In the genomic region with DNA sequence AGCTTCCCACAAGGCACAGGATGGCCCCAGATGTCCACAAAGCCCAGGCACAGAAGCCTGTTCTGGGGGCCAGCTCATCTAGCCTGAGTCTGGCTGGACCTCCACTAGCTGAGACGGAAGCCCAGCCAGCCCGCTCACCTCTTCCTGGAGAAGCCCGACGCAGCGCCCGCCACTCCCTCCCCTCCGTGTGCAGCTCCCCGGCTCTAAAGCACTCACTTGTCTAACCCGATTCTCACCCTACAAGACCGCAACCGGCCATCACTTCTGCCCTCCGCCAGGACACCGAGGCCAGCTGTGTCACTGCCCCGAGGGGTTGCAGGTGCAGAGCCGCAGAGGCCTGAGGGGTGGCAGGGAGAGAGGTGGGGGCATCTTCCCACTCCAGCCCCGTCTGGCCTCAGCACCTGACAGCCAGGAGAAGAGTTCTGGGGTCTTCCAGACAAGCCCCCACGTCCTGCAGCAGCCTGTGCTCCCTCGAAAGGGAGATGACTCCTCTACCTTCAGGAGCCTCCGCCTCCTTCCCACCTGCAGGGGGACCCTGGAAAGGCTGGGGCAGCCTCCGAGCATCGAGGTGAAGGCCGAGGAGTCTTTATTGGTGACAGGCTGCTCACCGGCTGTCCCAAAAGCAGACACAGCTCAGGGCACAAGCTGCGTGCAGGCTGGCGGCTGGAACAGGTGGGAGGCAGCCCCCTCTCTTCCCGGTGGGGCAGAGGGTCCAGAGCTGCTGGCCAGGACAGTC, we compare ENCODE assay signal across 1 cellular context.
TF ChIP-seq lines count a peak whose summit lies in the region.

No MANE protein-coding gene starts in this region.

TF ChIP-seq in HepG2, 621 proteins besides CTCF, POLR2A, EP300 and RAD21 (continued from another document):
- TF ChIP-seq ATF7-NPFF (CRISPR knock-in tag; IDR thresholded peaks at IDR 0.05; ENCODE audit: low read depth) (no peak), DMAP1 (CRISPR knock-in tag; IDR thresholded peaks at IDR 0.05) (no peak), ZNF329 (CRISPR knock-in tag; IDR thresholded peaks at IDR 0.05; ENCODE audit: low read depth) (no peak), SP4 (CRISPR knock-in tag; IDR thresholded peaks at IDR 0.05) (no peak), ARNTL (CRISPR knock-in tag; IDR thresholded peaks at IDR 0.05) (no peak), TGIF2 (CRISPR knock-in tag; IDR thresholded peaks at IDR 0.05) (no peak), PHF20 (CRISPR knock-in tag; IDR thresholded peaks at IDR 0.05) (no peak), ZMAT3 (CRISPR knock-in tag; conservative IDR thresholded peaks at IDR 0.05) (no peak), FOXM1 (CRISPR knock-in tag; IDR thresholded peaks at IDR 0.05) (no peak)
- TF ChIP-seq, protein P1, sequence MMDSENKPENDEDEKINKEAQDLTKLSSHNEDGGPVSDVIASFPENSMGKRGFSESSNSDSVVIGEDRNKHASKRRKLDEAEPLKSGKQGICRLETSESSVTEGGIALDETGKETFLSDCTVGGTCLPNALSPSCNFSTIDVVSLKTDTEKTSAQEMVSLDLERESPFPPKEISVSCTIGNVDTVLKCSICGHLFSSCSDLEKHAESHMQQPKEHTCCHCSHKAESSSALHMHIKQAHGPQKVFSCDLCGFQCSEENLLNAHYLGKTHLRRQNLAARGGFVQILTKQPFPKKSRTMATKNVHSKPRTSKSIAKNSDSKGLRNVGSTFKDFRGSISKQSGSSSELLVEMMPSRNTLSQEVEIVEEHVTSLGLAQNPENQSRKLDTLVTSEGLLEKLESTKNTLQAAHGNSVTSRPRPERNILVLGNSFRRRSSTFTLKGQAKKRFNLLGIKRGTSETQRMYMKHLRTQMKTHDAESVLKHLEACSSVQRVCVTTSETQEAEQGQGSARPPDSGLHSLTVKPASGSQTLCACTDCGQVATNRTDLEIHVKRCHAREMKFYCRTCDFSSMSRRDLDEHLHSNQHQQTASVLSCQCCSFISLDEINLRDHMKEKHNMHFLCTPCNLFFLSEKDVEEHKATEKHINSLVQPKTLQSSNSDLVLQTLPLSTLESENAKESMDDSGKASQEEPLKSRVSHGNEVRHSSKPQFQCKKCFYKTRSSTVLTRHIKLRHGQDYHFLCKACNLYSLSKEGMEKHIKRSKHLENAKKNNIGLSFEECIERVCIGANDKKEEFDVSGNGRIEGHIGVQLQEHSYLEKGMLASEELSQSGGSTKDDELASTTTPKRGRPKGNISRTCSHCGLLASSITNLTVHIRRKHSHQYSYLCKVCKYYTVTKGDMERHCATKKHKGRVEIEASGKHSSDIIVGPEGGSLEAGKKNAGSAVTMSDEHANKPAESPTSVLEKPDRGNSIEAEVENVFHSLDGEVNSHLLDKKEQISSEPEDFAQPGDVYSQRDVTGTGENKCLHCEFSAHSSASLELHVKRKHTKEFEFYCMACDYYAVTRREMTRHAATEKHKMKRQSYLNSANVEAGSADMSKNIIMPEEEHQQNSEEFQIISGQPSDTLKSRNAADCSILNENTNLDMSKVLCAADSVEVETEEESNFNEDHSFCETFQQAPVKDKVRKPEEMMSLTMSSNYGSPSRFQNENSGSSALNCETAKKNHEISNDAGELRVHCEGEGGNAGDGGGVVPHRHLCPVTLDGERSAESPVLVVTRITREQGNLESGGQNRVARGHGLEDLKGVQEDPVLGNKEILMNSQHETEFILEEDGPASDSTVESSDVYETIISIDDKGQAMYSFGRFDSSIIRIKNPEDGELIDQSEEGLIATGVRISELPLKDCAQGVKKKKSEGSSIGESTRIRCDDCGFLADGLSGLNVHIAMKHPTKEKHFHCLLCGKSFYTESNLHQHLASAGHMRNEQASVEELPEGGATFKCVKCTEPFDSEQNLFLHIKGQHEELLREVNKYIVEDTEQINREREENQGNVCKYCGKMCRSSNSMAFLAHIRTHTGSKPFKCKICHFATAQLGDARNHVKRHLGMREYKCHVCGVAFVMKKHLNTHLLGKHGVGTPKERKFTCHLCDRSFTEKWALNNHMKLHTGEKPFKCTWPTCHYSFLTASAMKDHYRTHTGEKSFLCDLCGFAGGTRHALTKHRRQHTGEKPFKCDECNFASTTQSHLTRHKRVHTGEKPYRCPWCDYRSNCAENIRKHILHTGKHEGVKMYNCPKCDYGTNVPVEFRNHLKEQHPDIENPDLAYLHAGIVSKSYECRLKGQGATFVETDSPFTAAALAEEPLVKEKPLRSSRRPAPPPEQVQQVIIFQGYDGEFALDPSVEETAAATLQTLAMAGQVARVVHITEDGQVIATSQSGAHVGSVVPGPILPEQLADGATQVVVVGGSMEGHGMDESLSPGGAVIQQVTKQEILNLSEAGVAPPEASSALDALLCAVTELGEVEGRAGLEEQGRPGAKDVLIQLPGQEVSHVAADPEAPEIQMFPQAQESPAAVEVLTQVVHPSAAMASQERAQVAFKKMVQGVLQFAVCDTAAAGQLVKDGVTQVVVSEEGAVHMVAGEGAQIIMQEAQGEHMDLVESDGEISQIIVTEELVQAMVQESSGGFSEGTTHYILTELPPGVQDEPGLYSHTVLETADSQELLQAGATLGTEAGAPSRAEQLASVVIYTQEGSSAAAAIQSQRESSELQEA (CRISPR knock-in tag; IDR thresholded peaks at IDR 0.05; ENCODE audit: not compliant biosample characterization) = peak; percentile 52
- TF ChIP-seq, protein P2, sequence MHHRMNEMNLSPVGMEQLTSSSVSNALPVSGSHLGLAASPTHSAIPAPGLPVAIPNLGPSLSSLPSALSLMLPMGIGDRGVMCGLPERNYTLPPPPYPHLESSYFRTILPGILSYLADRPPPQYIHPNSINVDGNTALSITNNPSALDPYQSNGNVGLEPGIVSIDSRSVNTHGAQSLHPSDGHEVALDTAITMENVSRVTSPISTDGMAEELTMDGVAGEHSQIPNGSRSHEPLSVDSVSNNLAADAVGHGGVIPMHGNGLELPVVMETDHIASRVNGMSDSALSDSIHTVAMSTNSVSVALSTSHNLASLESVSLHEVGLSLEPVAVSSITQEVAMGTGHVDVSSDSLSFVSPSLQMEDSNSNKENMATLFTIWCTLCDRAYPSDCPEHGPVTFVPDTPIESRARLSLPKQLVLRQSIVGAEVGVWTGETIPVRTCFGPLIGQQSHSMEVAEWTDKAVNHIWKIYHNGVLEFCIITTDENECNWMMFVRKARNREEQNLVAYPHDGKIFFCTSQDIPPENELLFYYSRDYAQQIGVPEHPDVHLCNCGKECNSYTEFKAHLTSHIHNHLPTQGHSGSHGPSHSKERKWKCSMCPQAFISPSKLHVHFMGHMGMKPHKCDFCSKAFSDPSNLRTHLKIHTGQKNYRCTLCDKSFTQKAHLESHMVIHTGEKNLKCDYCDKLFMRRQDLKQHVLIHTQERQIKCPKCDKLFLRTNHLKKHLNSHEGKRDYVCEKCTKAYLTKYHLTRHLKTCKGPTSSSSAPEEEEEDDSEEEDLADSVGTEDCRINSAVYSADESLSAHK (CRISPR knock-in tag; IDR thresholded peaks at IDR 0.05; ENCODE audit: borderline replicate concordance) = no peak
- TF ChIP-seq, protein P3, sequence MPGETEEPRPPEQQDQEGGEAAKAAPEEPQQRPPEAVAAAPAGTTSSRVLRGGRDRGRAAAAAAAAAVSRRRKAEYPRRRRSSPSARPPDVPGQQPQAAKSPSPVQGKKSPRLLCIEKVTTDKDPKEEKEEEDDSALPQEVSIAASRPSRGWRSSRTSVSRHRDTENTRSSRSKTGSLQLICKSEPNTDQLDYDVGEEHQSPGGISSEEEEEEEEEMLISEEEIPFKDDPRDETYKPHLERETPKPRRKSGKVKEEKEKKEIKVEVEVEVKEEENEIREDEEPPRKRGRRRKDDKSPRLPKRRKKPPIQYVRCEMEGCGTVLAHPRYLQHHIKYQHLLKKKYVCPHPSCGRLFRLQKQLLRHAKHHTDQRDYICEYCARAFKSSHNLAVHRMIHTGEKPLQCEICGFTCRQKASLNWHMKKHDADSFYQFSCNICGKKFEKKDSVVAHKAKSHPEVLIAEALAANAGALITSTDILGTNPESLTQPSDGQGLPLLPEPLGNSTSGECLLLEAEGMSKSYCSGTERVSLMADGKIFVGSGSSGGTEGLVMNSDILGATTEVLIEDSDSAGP (CRISPR knock-in tag; IDR thresholded peaks at IDR 0.05; ENCODE audit: borderline replicate concordance) = 0 out of 2 replicates have a peak, but pooled peaks have one; percentile 33
